Comparison of ENCODE assay signal across 1 cellular context in the genomic region with DNA sequence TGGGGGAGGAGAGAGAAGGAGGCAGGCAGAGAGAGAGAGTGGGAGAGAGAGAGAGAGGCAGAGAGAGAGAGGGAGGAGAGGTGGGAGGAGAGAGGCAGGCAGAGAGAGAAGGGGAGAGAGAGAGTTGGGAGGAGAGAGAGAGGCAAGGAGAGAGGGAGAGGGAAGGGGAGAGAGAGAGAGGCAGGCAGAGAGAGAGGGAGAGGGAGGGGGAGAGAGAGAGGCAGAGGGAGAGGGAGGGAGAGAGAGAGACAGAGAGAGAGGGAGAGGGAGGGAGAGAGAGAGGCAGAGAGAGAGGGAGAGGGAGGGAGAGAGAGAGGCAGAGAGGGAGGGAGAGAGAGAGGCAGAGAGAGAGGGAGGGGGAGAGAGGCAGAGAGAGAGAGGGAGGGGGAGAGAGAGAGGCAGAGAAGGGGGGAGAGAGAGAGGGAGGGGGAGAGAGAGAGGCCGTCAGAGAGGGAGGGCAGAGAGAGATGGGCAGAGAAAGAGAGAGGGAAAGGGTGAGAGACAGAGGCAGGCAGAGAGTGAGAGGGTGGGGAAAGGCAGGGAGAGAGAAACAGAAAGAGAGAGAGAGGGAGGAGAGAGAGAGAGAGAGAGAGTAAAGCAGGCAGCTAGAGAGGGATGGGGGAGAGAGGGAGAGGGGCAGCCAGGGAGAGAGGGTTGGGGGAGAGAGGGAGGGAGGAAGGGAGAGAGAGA.
TF ChIP-seq lines count a peak whose summit lies in the region.

No MANE protein-coding gene starts in this region.

TF ChIP-seq in GM23338, 12 proteins besides CTCF, POLR2A, EP300 and RAD21 (continued from another document):
- TF ChIP-seq ZNF462 (CRISPR knock-in tag; IDR thresholded peaks at IDR 0.05), result no peak
